In genomic region chrX:147914609-147915008, GRCh38 we compare ENCODE assay signal across 14 cellular contexts. TPM values are rescaled to one million over a fixed set of nuclear protein-coding genes. Genes with fewer than 3 reads are reported as not detected.
A peak's percentile ranks its signal among the peaks of the same experiment; 100 is the strongest.
DNase-seq lines count a peak whose midpoint lies in the region; ATAC-seq and TF ChIP-seq lines count a peak whose summit lies in the region.
"Had no signal": no experiment of that assay in that cellular context is flagged by ENCODE, and none has a peak within 500 bp of the region (broad histone marks: within the 10 kb centered on the region; RNA-seq: fewer than 3 reads in every experiment).

No MANE protein-coding gene starts in this region.

- H3K4me3 Mint-ChIP-seq in CD8-positive, alpha-beta memory T cell: peak overlapping the region; percentile 20 to 98 (median 94)
- H3K4me3 Mint-ChIP-seq in activated naive CD8-positive, alpha-beta T cell treated with anti-CD3 and anti-CD28 coated beads, Interleukin-2, amount 50 U/mL, for 24 hours: peak overlapping the region; percentile 95
- peak overlapping the region; percentile 27 for H3K4me3 Mint-ChIP-seq in neural progenitor cell

- H3K27ac ChIP-seq in CD8-positive, alpha-beta memory T cell (ENCODE audit: low read depth, low read length): no peak overlapping the region
- H3K27ac ChIP-seq in HUES64 (ENCODE audit: low read depth, low read length) (no peak overlapping the region), neural progenitor cell (no peak overlapping the region), left lung (no peak overlapping the region)
- H3K27ac ChIP-seq: adrenal gland, foreskin keratinocyte, testis had no signal

- peaks cover 49% of the 10 kb centered on the region for H3K4me1 ChIP-seq in CD8-positive, alpha-beta memory T cell (ENCODE audit: insufficient read depth, low read length)
- H3K4me1 ChIP-seq in HUES64 (ENCODE audit: insufficient read depth, low read length) (peaks cover 50% of the 10 kb centered on the region), neural progenitor cell (peaks cover 29% of the 10 kb centered on the region), left lung (peaks cover 6 to 35% of the 10 kb centered on the region in 2 donors)
- H3K4me1 ChIP-seq: foreskin keratinocyte, testis had no signal

- H3K4me1 Mint-ChIP-seq in CD8-positive, alpha-beta memory T cell: peaks cover 54 to 74% (median 74%) of the 10 kb centered on the region in 3 donors
- H3K4me1 Mint-ChIP-seq in activated naive CD8-positive, alpha-beta T cell treated with anti-CD3 and anti-CD28 coated beads, Interleukin-2, amount 50 U/mL, for 24 hours: peaks cover 64% of the 10 kb centered on the region
- peaks cover 16% of the 10 kb centered on the region for H3K4me1 Mint-ChIP-seq in neural progenitor cell

- CTCF ChIA-PET in CD8-positive, alpha-beta memory T cell (lab: Charles Lee): no interaction called here

- no peaks in the 10 kb centered on the region for H3K9me3 Mint-ChIP-seq in CD8-positive, alpha-beta memory T cell
- H3K9me3 Mint-ChIP-seq in activated naive CD8-positive, alpha-beta T cell treated with anti-CD3 and anti-CD28 coated beads, Interleukin-2, amount 50 U/mL, for 24 hours: no peaks in the 10 kb centered on the region
- peaks cover 3% of the 10 kb centered on the region for H3K9me3 Mint-ChIP-seq in neural progenitor cell

- no peaks in the 10 kb centered on the region for H3K27me3 ChIP-seq in CD8-positive, alpha-beta memory T cell (ENCODE audit: insufficient read depth, low read length, poor library complexity, severe bottlenecking)
- H3K27me3 ChIP-seq in HUES64 (ENCODE audit: insufficient read depth, low read length): peaks cover 7% of the 10 kb centered on the region; the same call in 1 of the 2 replicates
- H3K27me3 ChIP-seq in neural progenitor cell: no peaks in the 10 kb centered on the region
- H3K27me3 ChIP-seq in left lung: no peaks in the 10 kb centered on the region
- H3K27me3 ChIP-seq: adrenal gland, foreskin keratinocyte, testis had no signal

- H3K36me3 ChIP-seq in CD8-positive, alpha-beta memory T cell (ENCODE audit: insufficient read depth, low read length): no peaks in the 10 kb centered on the region
- H3K36me3 ChIP-seq in HUES64 (ENCODE audit: insufficient read depth, low read length) (no peaks in the 10 kb centered on the region), neural progenitor cell (no peaks in the 10 kb centered on the region), left lung (no peaks in the 10 kb centered on the region)
- H3K36me3 ChIP-seq: adrenal gland had no signal

- peak overlapping the region in 6 of 8 donors; percentile 7 to 95 (median 72) for H3K27ac Mint-ChIP-seq in CD8-positive, alpha-beta memory T cell
- no peak overlapping the region for H3K27ac Mint-ChIP-seq in activated naive CD8-positive, alpha-beta T cell treated with anti-CD3 and anti-CD28 coated beads, Interleukin-2, amount 50 U/mL, for 24 hours
- no peak overlapping the region for H3K27ac Mint-ChIP-seq in neural progenitor cell

- H3K4me2 ChIP-seq in neural progenitor cell: peak overlapping the region; percentile 72

- peaks cover 6% of the 10 kb centered on the region for H3F3A ChIP-seq in neural progenitor cell (ENCODE audit: low read depth)

- TF ChIP-seq CTCF in neural progenitor cell (IDR thresholded peaks at IDR 0.05) (no peak), left lung (IDR thresholded peaks at IDR 0.05) (no peak)

- no peak overlapping the region for H3K9ac ChIP-seq in HUES64 (ENCODE audit: low read depth, low read length)
- no peak overlapping the region for H3K9ac ChIP-seq in neural progenitor cell

- no peak overlapping the region for H3K4me3 ChIP-seq in CD8-positive, alpha-beta memory T cell (ENCODE audit: low read length)
- H3K4me3 ChIP-seq in HUES64 (ENCODE audit: low read length) (peak overlapping the region; percentile 88), neural progenitor cell (peak overlapping the region; percentile 85), left lung (no peak overlapping the region)
- H3K4me3 ChIP-seq: adrenal gland, testis had no signal

- peaks cover 0 to 3% (median 0%) of the 10 kb centered on the region in 3 donors for H3K36me3 Mint-ChIP-seq in CD8-positive, alpha-beta memory T cell
- H3K36me3 Mint-ChIP-seq in activated naive CD8-positive, alpha-beta T cell treated with anti-CD3 and anti-CD28 coated beads, Interleukin-2, amount 50 U/mL, for 24 hours (ENCODE audit: low read depth): peaks cover 3% of the 10 kb centered on the region
- peaks cover 5% of the 10 kb centered on the region for H3K36me3 Mint-ChIP-seq in neural progenitor cell

- intact Hi-C loops in left lung (cut with DNase I): no loop called here

- H3K27me3 Mint-ChIP-seq in CD8-positive, alpha-beta memory T cell: peaks cover 0 to 6% of the 10 kb centered on the region in 2 donors
- H3K27me3 Mint-ChIP-seq in activated naive CD8-positive, alpha-beta T cell treated with anti-CD3 and anti-CD28 coated beads, Interleukin-2, amount 50 U/mL, for 24 hours: no peaks in the 10 kb centered on the region
- H3K27me3 Mint-ChIP-seq in neural progenitor cell (ENCODE audit: insufficient read depth, low read depth): no peaks in the 10 kb centered on the region

- no peak for ATAC-seq in activated naive CD8-positive, alpha-beta T cell treated with anti-CD3 and anti-CD28 coated beads, Interleukin-2, amount 50 U/mL, for 24 hours
- ATAC-seq in HG03457 (IDR thresholded peaks at IDR 0.05; ENCODE audit: unreplicated experiment): no peak
- ATAC-seq in left lung: no peak
- ATAC-seq: foreskin keratinocyte, right cardiac atrium had no signal

- H2AFZ ChIP-seq in neural progenitor cell (replicated peaks): no peak overlapping the region

- H3K9me3 ChIP-seq in CD8-positive, alpha-beta memory T cell (ENCODE audit: low read length): no peaks in the 10 kb centered on the region
- H3K9me3 ChIP-seq in HUES64 (ENCODE audit: insufficient read depth, low read depth, low read length): no peaks in the 10 kb centered on the region
- no peaks in the 10 kb centered on the region for H3K9me3 ChIP-seq in neural progenitor cell (ENCODE audit: low read depth)
- H3K9me3 ChIP-seq in left lung: no peaks in the 10 kb centered on the region
- H3K9me3 ChIP-seq: adrenal gland, testis had no signal

- POLR2A ChIA-PET in CD8-positive, alpha-beta memory T cell (lab: Charles Lee): no interaction called here

- peaks cover 41% of the 10 kb centered on the region for H4K20me1 ChIP-seq in neural progenitor cell (ENCODE audit: low read depth)

- WGBS in HUES64: no CpG with 5 or more reads among the region's 3 CpGs

- no peak for DNase-seq in CD8-positive, alpha-beta memory T cell
- no peak for DNase-seq in activated naive CD8-positive, alpha-beta T cell treated with anti-CD3 and anti-CD28 coated beads, Interleukin-2, amount 50 U/mL, for 24 hours
- DNase-seq in neural progenitor cell (ENCODE audit: low spot score): no peak
- no peak for DNase-seq in stimulated activated CD4-positive, alpha-beta T cell treated with anti-CD3 and anti-CD28 coated beads, Interleukin-4, amount 100 ng/mL, for 24 hours
- no peak for DNase-seq in left lung
- DNase-seq: activated CD4-positive, alpha-beta T cell treated with anti-CD3 and anti-CD28 coated beads, Interleukin-2, amount 50 U/mL, for 4 hours; adrenal gland; foreskin keratinocyte; islet precursor cell; NCI-H2171; right cardiac atrium; testis had no signal

- peaks cover 76% of the 10 kb centered on the region for H3K79me2 ChIP-seq in neural progenitor cell (ENCODE audit: low read depth)

RNA-seq across cellular contexts. Expression of gene FMR1, which starts 2.9 kb away (rescaled TPM):
- 10 to 100 TPM; 38.7 to 42.7 TPM for total RNA-seq in CD8-positive, alpha-beta memory T cell
- 7.2 TPM for polyA plus RNA-seq in CD8-positive, alpha-beta memory T cell
- 25.1 TPM for polyA plus RNA-seq in HUES64 (2013, experiment 1 of 2)
- polyA plus RNA-seq in HUES64 (2013, experiment 2 of 2): 26.2 TPM
- total RNA-seq in neural progenitor cell (ENCODE audit: low replicate concordance) (43.8 and 61.1 TPM in 2 replicates), left lung (10 to 100 TPM; 35.2 to 38.7 TPM)

Comparison
In these comparisons a context has a peak if more than half of its experiments do, and no peak if none do; other contexts are left out.
1. H3K4me3 ChIP-seq: peak in HUES64 (single experiment) and neural progenitor cell (single experiment); none in CD8-positive, alpha-beta memory T cell (single experiment) and left lung (0 of 2).
2. H3K27ac Mint-ChIP-seq: peak in CD8-positive, alpha-beta memory T cell (6 of 8); none in activated naive CD8-positive, alpha-beta T cell treated with anti-CD3 and anti-CD28 coated beads, Interleukin-2, amount 50 U/mL, for 24 hours (single experiment) and neural progenitor cell (single experiment).
3. H3K4me3 Mint-ChIP-seq: peak in every context shown above with its lines; median percentile 95 in activated naive CD8-positive, alpha-beta T cell treated with anti-CD3 and anti-CD28 coated beads, Interleukin-2, amount 50 U/mL, for 24 hours; 94 in CD8-positive, alpha-beta memory T cell; 27 in neural progenitor cell.